9 cellular contexts compared by ENCODE assay signal in genomic region chr3:140128217-140129137, GRCh38.
A peak's percentile ranks its signal among the peaks of the same experiment; 100 is the strongest.
DNase-seq lines count a peak whose midpoint lies in the region; ATAC-seq, FAIRE-seq and TF ChIP-seq lines count a peak whose summit lies in the region.
"Had no signal": no experiment of that assay in that cellular context is flagged by ENCODE, and none has a peak within 500 bp of the region (broad histone marks: within the 10 kb centered on the region; RNA-seq: fewer than 3 reads in every experiment).

No MANE protein-coding gene starts in this region.

- DNase-seq in GM04504 (ENCODE audit: low read depth), result peak; percentile 3
- peak; percentile 61 for DNase-seq in GM23248
- DNase-seq in NCI-H2081 (lab: John Stamatoyannopoulos, UW), result peak; percentile 75 to 88
- peak; percentile 7 for DNase-seq in bronchial epithelial cell (ENCODE audit: low read depth)
- DNase-seq in midbrain (lab: John Stamatoyannopoulos, UW), result peak; percentile 44
- no peak for DNase-seq in retina
- no peak for DNase-seq in epidermal melanocyte (ENCODE audit: insufficient read length, low spot score)
- DNase-seq: activated B cell treated with CpG ODN at 0.5 μM for 24 hours had no signal

- H3K27me3 ChIP-seq in GM23248 (replicated peaks; ENCODE audit: insufficient read depth) (peaks cover 14% of the 10 kb centered on the region), bronchial epithelial cell (ENCODE audit: control insufficient read depth, insufficient read depth, low read length) (no peaks in the 10 kb centered on the region)

- H3K9ac ChIP-seq in GM23248, result no peak overlapping the region

- FAIRE-seq in bronchial epithelial cell (lab: Jason Lieb, UNC), result peak; percentile 23

- no peaks in the 10 kb centered on the region for H3K9me3 ChIP-seq in GM23248 (ENCODE audit: low read depth)

- no peaks in the 10 kb centered on the region for H4K20me1 ChIP-seq in GM23248 (ENCODE audit: insufficient read depth)

- no peak overlapping the region for H3K4me2 ChIP-seq in GM23248 (ENCODE audit: unreplicated experiment)

- H2AFZ ChIP-seq in GM23248, result no peak overlapping the region

- H3K36me3 ChIP-seq in GM23248 (ENCODE audit: low read depth) (no peaks in the 10 kb centered on the region), bronchial epithelial cell (ENCODE audit: control insufficient read depth, insufficient read depth, low read length) (no peaks in the 10 kb centered on the region)

- H3K4me3 ChIP-seq in GM23248 (no peak overlapping the region), bronchial epithelial cell (ENCODE audit: low read depth, low read length) (no peak overlapping the region)

- 34 to 40% methylated on average over 6 of the region's 6 CpGs for WGBS in GM23248 (ENCODE audit: low coverage in 1 of 2, low lambda C conversion rate in 2 of 2, missing lambda C conversion rate in 2 of 2), 2 experiments

- H3K27ac ChIP-seq in GM23248, result no peak overlapping the region

- TF ChIP-seq CTCF in bronchial epithelial cell (IDR thresholded peaks at IDR 0.05; ENCODE audit: insufficient read depth, low read length, severe bottlenecking), result peak; percentile 55

- no peaks in the 10 kb centered on the region for H3K79me2 ChIP-seq in GM23248 (ENCODE audit: insufficient read depth)

- H3K4me1 ChIP-seq in GM23248 (ENCODE audit: insufficient read depth), result no peaks in the 10 kb centered on the region

- no peak for ATAC-seq in HG02642 (IDR thresholded peaks at IDR 0.05; ENCODE audit: poor library complexity, unreplicated experiment)

- in situ Hi-C loops in GM23248 (cut with MboI), result no loop called here

- H3K9me2 ChIP-seq in GM23248 (ENCODE audit: insufficient read depth), result no peaks in the 10 kb centered on the region

- H3F3A ChIP-seq in GM23248 (ENCODE audit: insufficient read depth), result no peaks in the 10 kb centered on the region

Comparison
In these comparisons a context has a peak if more than half of its experiments do, and no peak if none do; other contexts are left out.
1. DNase-seq: peak in GM04504 (single experiment), GM23248 (single experiment), NCI-H2081 (2 of 2), bronchial epithelial cell (single experiment) and midbrain (single experiment); none in retina (single experiment) and epidermal melanocyte (single experiment).